In the genomic region with DNA sequence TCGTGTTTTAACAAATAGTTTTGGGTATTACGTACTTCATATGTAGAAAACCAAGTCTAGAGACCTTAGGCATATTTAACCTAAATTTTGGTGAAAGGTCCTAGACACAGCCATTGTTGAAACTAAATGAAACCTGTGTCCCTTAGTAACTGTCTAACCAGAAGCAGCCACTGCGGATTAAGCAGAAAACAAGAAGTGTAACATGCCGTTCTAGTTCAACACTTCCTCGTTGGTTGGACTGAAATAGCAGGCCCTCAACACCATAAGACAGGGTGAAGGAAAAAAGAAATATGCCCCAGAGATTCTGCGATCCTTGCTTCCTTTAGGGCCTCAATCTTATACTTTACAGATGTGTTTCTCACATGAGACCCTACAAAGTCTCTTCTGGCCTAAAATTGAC, we compare ENCODE assay signal across 11 cellular contexts. TPM values are rescaled to one million over a fixed set of nuclear protein-coding genes. Genes with fewer than 3 reads are reported as not detected.
DNase-seq lines count a peak whose midpoint lies in the region; ATAC-seq, FAIRE-seq and TF ChIP-seq lines count a peak whose summit lies in the region.
"Had no signal": no experiment of that assay in that cellular context is flagged by ENCODE, and none has a peak within 500 bp of the region (broad histone marks: within the 10 kb centered on the region; RNA-seq: fewer than 3 reads in every experiment).

No MANE protein-coding gene starts in this region.

- CTCF ChIA-PET in GM12878 (lab: Yijun Ruan, JAX) = interaction anchor here (12.7 kb wide), 1 partner anchor 103 kb away, joined by 271 read pairs; a partner anchor contains a TSS

- TF ChIP-seq POLR2A in GM12878 (IDR thresholded peaks at IDR 0.05; ENCODE audit: low read depth, low read length) = no peak

- peak overlapping the region; percentile 24 for H3K4me3 Mint-ChIP-seq in activated T-cell treated with anti-CD3 and anti-CD28 coated beads, Interleukin-2, amount 50 U/mL, for 4 hours
- peak overlapping the region; percentile 61 for H3K4me3 Mint-ChIP-seq in progenitor cell of endocrine pancreas (ENCODE audit: low read depth)

- 52% methylated on average over 6 of the region's 6 CpGs for WGBS in GM12878 (ENCODE audit: insufficient coverage, insufficient replicate concordance, low lambda C conversion rate, missing lambda C conversion rate)
- WGBS in hepatocyte (ENCODE audit: low lambda C conversion rate, missing lambda C conversion rate) = 91% methylated on average over 6 of the region's 6 CpGs

- H3K36me3 ChIP-seq in GM12878 (ENCODE audit: control insufficient read depth in 2 of 2, insufficient read depth in 2 of 2, low read length in 1 of 2) (peaks cover 0 to 6% of the 10 kb centered on the region in 2 experiments; a peak in 1 of 4 replicates), hepatocyte (replicated peaks; ENCODE audit: insufficient read depth, low read depth) (no peaks in the 10 kb centered on the region)

- POLR2A ChIA-PET in GM12878 (lab: Charles Lee) = no interaction called here

- H3K36me3 Mint-ChIP-seq in activated T-cell treated with anti-CD3 and anti-CD28 coated beads, Interleukin-2, amount 50 U/mL, for 4 hours (ENCODE audit: insufficient read depth) = peaks cover 3% of the 10 kb centered on the region
- H3K36me3 Mint-ChIP-seq in progenitor cell of endocrine pancreas (ENCODE audit: insufficient read depth) = no peaks in the 10 kb centered on the region

- peak; percentile 62 for FAIRE-seq in GM12878 (lab: Jason Lieb, UNC)

- peak overlapping the region; percentile 77 for H3K4me2 ChIP-seq in GM12878 (ENCODE audit: control insufficient read depth, insufficient read depth)
- H3K4me2 ChIP-seq in hepatocyte = no peak overlapping the region

- peaks cover 43% of the 10 kb centered on the region for H3K79me2 ChIP-seq in GM12878 (ENCODE audit: control insufficient read depth, insufficient read depth, low read length)
- peaks cover 54% of the 10 kb centered on the region for H3K79me2 ChIP-seq in hepatocyte

- SMC1A ChIA-PET in GM12878 (lab: Charles Lee; ENCODE audit: uncharacterized antibody, unreplicated experiment) = no interaction called here

- TF ChIP-seq CTCF in GM12878 (IDR thresholded peaks at IDR 0.05 in 2 of 3, conservative IDR thresholded peaks at IDR 0.05 in 1 of 3; ENCODE audit: control insufficient read depth in 2 of 3, extremely low read depth in 1 of 3, insufficient read depth in 1 of 3, low read depth in 3 of 3, low read length in 3 of 3) (no peak), progenitor cell of endocrine pancreas (IDR thresholded peaks at IDR 0.05; ENCODE audit: unreplicated experiment) (no peak), hepatocyte (IDR thresholded peaks at IDR 0.05; ENCODE audit: poor library complexity) (no peak)

- no peak for ATAC-seq in activated T-cell treated with anti-CD3 and anti-CD28 coated beads, Interleukin-2, amount 50 U/mL, for 4 hours
- ATAC-seq in GM12878 = no peak

- TF ChIP-seq EP300 in GM12878 (IDR thresholded peaks at IDR 0.05; ENCODE audit: borderline replicate concordance in 1 of 2, control insufficient read depth in 1 of 2, low read depth in 2 of 2, low read length in 2 of 2) = no peak

- H3K27ac ChIP-seq in GM12878 (ENCODE audit: control insufficient read depth, insufficient read depth) (peak overlapping the region; percentile 35), hepatocyte (no peak overlapping the region)

- peaks cover 22% of the 10 kb centered on the region for H3K4me1 Mint-ChIP-seq in activated T-cell treated with anti-CD3 and anti-CD28 coated beads, Interleukin-2, amount 50 U/mL, for 4 hours (ENCODE audit: low read depth)
- H3K4me1 Mint-ChIP-seq in progenitor cell of endocrine pancreas (ENCODE audit: low read depth) = peaks cover 12% of the 10 kb centered on the region

- H4K20me1 ChIP-seq in GM12878 (ENCODE audit: control insufficient read depth, insufficient read depth) (no peaks in the 10 kb centered on the region), hepatocyte (ENCODE audit: insufficient read depth, poor library complexity, severe bottlenecking) (no peaks in the 10 kb centered on the region)

- H3K4me3 ChIP-seq in GM12878 = peak overlapping the region; percentile 91; the same call in 1 of the 2 replicates
- no peak overlapping the region for H3K4me3 ChIP-seq in hepatocyte

- no peak for DNase-seq in activated T-cell treated with anti-CD3 and anti-CD28 coated beads, Interleukin-2, amount 50 U/mL, for 4 hours
- DNase-seq in activated T-cell treated with anti-CD3 and anti-CD28 coated beads for 4 hours (no peak), NOMO-1 treated with DMSO at 0.1 percent for 48 hours (lab: John Stamatoyannopoulos, UW; ENCODE audit: unreplicated experiment) (peak; percentile 75), GM12878 (ENCODE audit: low read depth, low spot score) (no peak), progenitor cell of endocrine pancreas (ENCODE audit: low spot score, unreplicated experiment) (no peak), COLO668 (lab: John Stamatoyannopoulos, UW; ENCODE audit: unreplicated experiment) (no peak), NK-92 (lab: John Stamatoyannopoulos, UW; ENCODE audit: unreplicated experiment) (no peak), hepatocyte (ENCODE audit: low spot score) (no peak)
- DNase-seq: mesenchymal stem cell; NCI-H2107; stimulated activated CD4-positive, alpha-beta T cell treated with anti-CD3 and anti-CD28 coated beads, Interleukin-12 subunit alpha, Interleukin-12 subunit beta, amount 100 ng/mL, for 4 hours had no signal

- no peaks in the 10 kb centered on the region for H3K9me3 Mint-ChIP-seq in activated T-cell treated with anti-CD3 and anti-CD28 coated beads, Interleukin-2, amount 50 U/mL, for 4 hours
- H3K9me3 Mint-ChIP-seq in progenitor cell of endocrine pancreas (ENCODE audit: low read depth) = no peaks in the 10 kb centered on the region

- in situ Hi-C loops in GM12878 (cut with MboI) = no loop called here

- TSS peak; percentile 66 for BruUV-seq in GM12878 (replicated peaks; lab: Mats Ljungman, UMichigan)

- no peaks in the 10 kb centered on the region for H3K27me3 ChIP-seq in GM12878 (replicated peaks in 1 of 2; ENCODE audit: control insufficient read depth in 2 of 2, insufficient read depth in 2 of 2, low read length in 1 of 2)
- no peaks in the 10 kb centered on the region for H3K27me3 ChIP-seq in hepatocyte

- H3K27ac Mint-ChIP-seq in progenitor cell of endocrine pancreas = no peak overlapping the region

- no peaks in the 10 kb centered on the region for H3K27me3 Mint-ChIP-seq in activated T-cell treated with anti-CD3 and anti-CD28 coated beads, Interleukin-2, amount 50 U/mL, for 4 hours (ENCODE audit: low read depth)
- no peaks in the 10 kb centered on the region for H3K27me3 Mint-ChIP-seq in progenitor cell of endocrine pancreas

- peak overlapping the region; percentile 24; the same call in 1 of the 2 replicates for H3K9ac ChIP-seq in GM12878 (ENCODE audit: control insufficient read depth, insufficient read depth, low read length)

- H3K9me2 ChIP-seq in hepatocyte (replicated peaks; ENCODE audit: insufficient read depth) = no peaks in the 10 kb centered on the region

- H2AFZ ChIP-seq in GM12878 (ENCODE audit: control insufficient read depth, low read depth, low read length) = peak overlapping the region; percentile 41; the same call in 1 of the 2 replicates
- H2AFZ ChIP-seq in hepatocyte = no peak overlapping the region

- H3K9me3 ChIP-seq in GM12878 (replicated peaks; ENCODE audit: control insufficient read depth, insufficient read depth, low read length) = no peaks in the 10 kb centered on the region
- H3K9me3 ChIP-seq in hepatocyte (ENCODE audit: low read depth) = no peaks in the 10 kb centered on the region

- H3K4me1 ChIP-seq in GM12878 (ENCODE audit: control insufficient read depth, insufficient read depth, low read length) (peaks cover 24% of the 10 kb centered on the region; the same call in 1 of the 2 replicates), hepatocyte (ENCODE audit: insufficient read depth) (peaks cover 15% of the 10 kb centered on the region)

- intact Hi-C loops in GM12878 (cut with micrococcal nuclease; ENCODE audit: unreplicated experiment) = no loop called here

- RAD21 ChIA-PET in GM12878 (lab: Charles Lee; ENCODE audit: unreplicated experiment) = interaction anchor here (6.0 kb wide), 1 partner anchor 102 kb away, joined by 101 read pairs; a partner anchor contains a TSS

- no peak for TF ChIP-seq RAD21 in GM12878 (IDR thresholded peaks at IDR 0.05; ENCODE audit: insufficient read depth, low read depth, low read length)

RNA-seq across cellular contexts. Expression of a gene that starts 2.0 kb away (rescaled TPM):
- 10 to 100 TPM; 12.1 to 16.9 (median 14.1) TPM for total RNA-seq in activated T-cell treated with anti-CD3 and anti-CD28 coated beads, Interleukin-2, amount 50 U/mL, for 4 hours
- total RNA-seq in GM12878 (2013; cell fraction: nucleolus; rRNA removed) = 57.1 and 59.5 TPM in 2 replicates
- 16.4 and 17.5 TPM in 2 replicates for total RNA-seq in GM12878 (2014; rRNA removed)
- 18.0 and 19.1 TPM in 2 replicates for total RNA-seq in GM12878 (2014; rRNA removed; fragmentation: Illumina TruSeq; extraction: Trizol)
- total RNA-seq in GM12878 (2021) = 25.0 and 25.7 TPM in 2 replicates
- polyA plus RNA-seq in GM12878 (2011; ENCODE audit: low read depth) = 11.0 TPM
- 16.3 and 22.4 TPM in 2 replicates for polyA plus RNA-seq in GM12878 (2011; rRNA removed)
- polyA plus RNA-seq in GM12878 (2011; cell fraction: cytosol; rRNA removed) = 28.8 and 33.0 TPM in 2 replicates
- polyA plus RNA-seq in GM12878 (2011; cell fraction: nucleus; rRNA removed) = 47.3 and 63.9 TPM in 2 replicates
- 14.0 and 14.5 TPM in 2 replicates for polyA plus RNA-seq in GM12878 (2012)
- 31.6 and 31.7 TPM in 2 replicates for polyA plus RNA-seq in GM12878 (2014; fragmentation: Illumina TruSeq; extraction: Trizol)
- 1 to 10 TPM; 4.8 to 6.0 TPM for polyA plus RNA-seq in GM12878 (2014; fragmentation: Nextera tagmentation; extraction: Ambion mirVana)
- 24.7 and 24.8 TPM in 2 replicates for polyA plus RNA-seq in GM12878 (2014; rRNA removed)
- polyA plus RNA-seq in GM12878 (2016; fragmentation: Nextera tagmentation; extraction: Ambion mirVana) = 10 to 100 TPM; 21.9 to 23.5 TPM
- 16.7 and 32.3 TPM in 2 replicates for polyA minus RNA-seq in GM12878 (2011; rRNA and poly(A)+ RNA removed)
- polyA minus RNA-seq in GM12878 (2011; cell fraction: cytosol; rRNA and poly(A)+ RNA removed) = 4.5 and 6.1 TPM in 2 replicates
- polyA minus RNA-seq in GM12878 (2011; cell fraction: nucleus; rRNA and poly(A)+ RNA removed) = 16.4 and 29.7 TPM in 2 replicates
- 60.6 and 62.3 TPM in 2 replicates for total RNA-seq in progenitor cell of endocrine pancreas
- 12.2 and 15.3 TPM in 2 replicates for total RNA-seq in hepatocyte
- polyA plus RNA-seq in hepatocyte = 16.4 and 17.9 TPM in 2 replicates

RNA-seq across cellular contexts. Expression of a gene that starts 23.8 kb away (rescaled TPM):
- under 1 TPM in 2 of 3 donors, not detected in 1; 0.13 to 0.27 TPM for total RNA-seq in activated T-cell treated with anti-CD3 and anti-CD28 coated beads, Interleukin-2, amount 50 U/mL, for 4 hours
- total RNA-seq in GM12878 (2013; cell fraction: nucleolus; rRNA removed) = 0.40 and 0.81 TPM in 2 replicates
- total RNA-seq in GM12878 (2014; rRNA removed) (0.05 and 0.17 TPM in 2 replicates), GM12878 (2014; rRNA removed; fragmentation: Illumina TruSeq; extraction: Trizol) (0.09 TPM in 1 of 2 replicates, not detected in the other), GM12878 (2021) (0.16 and 0.28 TPM in 2 replicates), progenitor cell of endocrine pancreas (39.4 and 39.7 TPM in 2 replicates), hepatocyte (4.3 and 4.4 TPM in 2 replicates)
- not detected for polyA plus RNA-seq in GM12878 (2011; ENCODE audit: low read depth)
- polyA plus RNA-seq in GM12878 (2011; rRNA removed) (0.07 and 0.11 TPM in 2 replicates), GM12878 (2014; fragmentation: Illumina TruSeq; extraction: Trizol) (0.06 and 0.10 TPM in 2 replicates), GM12878 (2014; fragmentation: Nextera tagmentation; extraction: Ambion mirVana) (not detected), GM12878 (2014; rRNA removed) (0.23 and 0.32 TPM in 2 replicates), GM12878 (2016; fragmentation: Nextera tagmentation; extraction: Ambion mirVana) (not detected), hepatocyte (3.1 and 3.5 TPM in 2 replicates)
- 0.18 TPM in 2 replicates for polyA plus RNA-seq in GM12878 (2011; cell fraction: cytosol; rRNA removed)
- polyA plus RNA-seq in GM12878 (2011; cell fraction: nucleus; rRNA removed) = 0.31 and 0.66 TPM in 2 replicates
- polyA plus RNA-seq in GM12878 (2012) = 0.15 and 0.16 TPM in 2 replicates
- polyA minus RNA-seq in GM12878 (2011; rRNA and poly(A)+ RNA removed) = 0.07 TPM in 1 of 2 replicates, not detected in the other
- polyA minus RNA-seq in GM12878 (2011; cell fraction: cytosol; rRNA and poly(A)+ RNA removed) = not detected in 2 replicates
- polyA minus RNA-seq in GM12878 (2011; cell fraction: nucleus; rRNA and poly(A)+ RNA removed) = 0.12 TPM in 1 of 2 replicates, not detected in the other

RNA-seq across cellular contexts. Expression of a gene that starts 33.6 kb away (rescaled TPM):
- 100 to 1,000 TPM; 315 to 320 (median 319) TPM for total RNA-seq in activated T-cell treated with anti-CD3 and anti-CD28 coated beads, Interleukin-2, amount 50 U/mL, for 4 hours
- 20.3 and 30.9 TPM in 2 replicates for total RNA-seq in GM12878 (2013; cell fraction: nucleolus; rRNA removed)
- 1,046 and 1,202 TPM in 2 replicates for total RNA-seq in GM12878 (2014; rRNA removed)
- 428 and 448 TPM in 2 replicates for total RNA-seq in GM12878 (2014; rRNA removed; fragmentation: Illumina TruSeq; extraction: Trizol)
- 588 and 613 TPM in 2 replicates for total RNA-seq in GM12878 (2021)
- polyA plus RNA-seq in GM12878 (2011; ENCODE audit: low read depth) = 551 TPM
- 140 and 329 TPM in 2 replicates for polyA plus RNA-seq in GM12878 (2011; rRNA removed)
- polyA plus RNA-seq in GM12878 (2011; cell fraction: cytosol; rRNA removed) = 1,152 and 1,390 TPM in 2 replicates
- 726 and 995 TPM in 2 replicates for polyA plus RNA-seq in GM12878 (2011; cell fraction: nucleus; rRNA removed)
- polyA plus RNA-seq in GM12878 (2012) = 567 and 657 TPM in 2 replicates
- 35.8 and 243 TPM in 2 replicates for polyA plus RNA-seq in GM12878 (2014; fragmentation: Illumina TruSeq; extraction: Trizol)
- 100 to 1,000 TPM; 387 to 457 TPM for polyA plus RNA-seq in GM12878 (2014; fragmentation: Nextera tagmentation; extraction: Ambion mirVana)
- polyA plus RNA-seq in GM12878 (2014; rRNA removed) = 1,451 and 1,476 TPM in 2 replicates
- 100 to 1,000 TPM; 792 to 857 TPM for polyA plus RNA-seq in GM12878 (2016; fragmentation: Nextera tagmentation; extraction: Ambion mirVana)
- 159 and 366 TPM in 2 replicates for polyA minus RNA-seq in GM12878 (2011; rRNA and poly(A)+ RNA removed)
- 228 and 251 TPM in 2 replicates for polyA minus RNA-seq in GM12878 (2011; cell fraction: cytosol; rRNA and poly(A)+ RNA removed)
- 109 and 119 TPM in 2 replicates for polyA minus RNA-seq in GM12878 (2011; cell fraction: nucleus; rRNA and poly(A)+ RNA removed)
- 205 and 221 TPM in 2 replicates for total RNA-seq in progenitor cell of endocrine pancreas
- 430 and 436 TPM in 2 replicates for total RNA-seq in hepatocyte
- 463 TPM in 2 replicates for polyA plus RNA-seq in hepatocyte

RNA-seq across cellular contexts. Expression of a gene that starts 45.5 kb away (rescaled TPM):
- total RNA-seq in activated T-cell treated with anti-CD3 and anti-CD28 coated beads, Interleukin-2, amount 50 U/mL, for 4 hours = 100 to 1,000 TPM in 2 of 3 donors, 10 to 100 TPM in 1; 98.0 to 103 (median 101) TPM
- 33.2 and 38.5 TPM in 2 replicates for total RNA-seq in GM12878 (2013; cell fraction: nucleolus; rRNA removed)
- total RNA-seq in GM12878 (2014; rRNA removed) (95.4 and 108 TPM in 2 replicates), GM12878 (2014; rRNA removed; fragmentation: Illumina TruSeq; extraction: Trizol) (46.8 and 49.6 TPM in 2 replicates), GM12878 (2021) (95.0 and 96.9 TPM in 2 replicates), progenitor cell of endocrine pancreas (122 and 124 TPM in 2 replicates), hepatocyte (49.9 and 55.9 TPM in 2 replicates)
- 58.7 TPM for polyA plus RNA-seq in GM12878 (2011; ENCODE audit: low read depth)
- polyA plus RNA-seq in GM12878 (2011; rRNA removed) (54.4 and 137 TPM in 2 replicates), GM12878 (2014; fragmentation: Illumina TruSeq; extraction: Trizol) (47.3 and 70.4 TPM in 2 replicates), GM12878 (2014; fragmentation: Nextera tagmentation; extraction: Ambion mirVana) (100 to 1,000 TPM; 125 to 225 TPM), GM12878 (2014; rRNA removed) (156 and 169 TPM in 2 replicates), GM12878 (2016; fragmentation: Nextera tagmentation; extraction: Ambion mirVana) (100 to 1,000 TPM; 165 to 174 TPM), hepatocyte (152 and 196 TPM in 2 replicates)
- 184 and 238 TPM in 2 replicates for polyA plus RNA-seq in GM12878 (2011; cell fraction: cytosol; rRNA removed)
- polyA plus RNA-seq in GM12878 (2011; cell fraction: nucleus; rRNA removed) = 334 and 345 TPM in 2 replicates
- polyA plus RNA-seq in GM12878 (2012) = 91.8 and 114 TPM in 2 replicates
- 76.3 and 115 TPM in 2 replicates for polyA minus RNA-seq in GM12878 (2011; rRNA and poly(A)+ RNA removed)
- polyA minus RNA-seq in GM12878 (2011; cell fraction: cytosol; rRNA and poly(A)+ RNA removed) = 42.0 and 47.6 TPM in 2 replicates
- 33.0 and 52.4 TPM in 2 replicates for polyA minus RNA-seq in GM12878 (2011; cell fraction: nucleus; rRNA and poly(A)+ RNA removed)
